1 cellular context compared by ENCODE assay signal in the genomic region with DNA sequence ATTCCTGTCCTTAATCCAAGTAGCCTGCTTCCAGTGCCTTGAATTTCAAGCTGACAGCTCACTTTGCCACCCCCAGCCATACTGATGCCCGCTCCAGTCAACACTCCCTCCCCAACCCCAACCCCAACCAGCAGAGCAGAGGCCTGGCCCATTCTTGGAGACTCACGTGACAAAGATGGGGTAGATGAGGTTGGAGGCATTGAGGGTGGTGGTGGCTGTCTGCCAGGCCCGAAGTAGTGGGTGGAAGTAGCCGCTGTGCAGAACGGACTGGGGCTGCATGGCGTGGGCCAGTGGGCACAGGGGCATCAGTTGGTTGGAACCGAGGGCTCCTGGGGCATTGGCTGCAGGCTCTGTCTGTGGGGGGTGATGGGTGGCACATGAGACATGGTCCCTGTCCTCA.
TF ChIP-seq lines count a peak whose summit lies in the region.

No MANE protein-coding gene starts in this region.

TF ChIP-seq in HepG2, 621 proteins besides CTCF, POLR2A, EP300 and RAD21:
- TF ChIP-seq PHF21A (CRISPR knock-in tag; IDR thresholded peaks at IDR 0.05) (no peak), ZNF567 (CRISPR knock-in tag; IDR thresholded peaks at IDR 0.05; ENCODE audit: borderline replicate concordance) (no peak), KAT7 (CRISPR knock-in tag; IDR thresholded peaks at IDR 0.05; ENCODE audit: borderline replicate concordance) (no peak), KDM4B (CRISPR knock-in tag; IDR thresholded peaks at IDR 0.05) (no peak), HNRNPL (IDR thresholded peaks at IDR 0.05; ENCODE audit: low read depth, low read length) (0 out of 2 replicates have a peak, but pooled peaks have one; percentile 28), SPEN (CRISPR knock-in tag; IDR thresholded peaks at IDR 0.05; ENCODE audit: low read depth) (no peak), ZNF687 (CRISPR knock-in tag; IDR thresholded peaks at IDR 0.05) (peak; percentile 32; the same call in 1 of the 2 replicates), ZNF678 (CRISPR knock-in tag; IDR thresholded peaks at IDR 0.05) (no peak)
- TF ChIP-seq, protein P1, sequence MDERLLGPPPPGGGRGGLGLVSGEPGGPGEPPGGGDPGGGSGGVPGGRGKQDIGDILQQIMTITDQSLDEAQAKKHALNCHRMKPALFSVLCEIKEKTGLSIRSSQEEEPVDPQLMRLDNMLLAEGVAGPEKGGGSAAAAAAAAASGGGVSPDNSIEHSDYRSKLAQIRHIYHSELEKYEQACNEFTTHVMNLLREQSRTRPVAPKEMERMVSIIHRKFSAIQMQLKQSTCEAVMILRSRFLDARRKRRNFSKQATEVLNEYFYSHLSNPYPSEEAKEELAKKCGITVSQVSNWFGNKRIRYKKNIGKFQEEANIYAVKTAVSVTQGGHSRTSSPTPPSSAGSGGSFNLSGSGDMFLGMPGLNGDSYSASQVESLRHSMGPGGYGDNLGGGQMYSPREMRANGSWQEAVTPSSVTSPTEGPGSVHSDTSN (CRISPR knock-in tag; IDR thresholded peaks at IDR 0.05): no peak
